1 cellular context compared by ENCODE assay signal in genomic region chr1:36771678-36772284, GRCh38.
TF ChIP-seq lines count a peak whose summit lies in the region.

No MANE protein-coding gene starts in this region.

TF ChIP-seq in HEK293, 187 proteins besides CTCF, POLR2A, EP300 and RAD21 (continued from another document):
- no peak for TF ChIP-seq ELK4 (IDR thresholded peaks at IDR 0.05; ENCODE audit: borderline replicate concordance, low read depth, low read length)
- TF ChIP-seq ZSCAN16 (tag by site-specific recombination; IDR thresholded peaks at IDR 0.05) = no peak
- peak; percentile 26; the same call in 1 of the 2 replicates for TF ChIP-seq GLIS2 (tag by site-specific recombination; IDR thresholded peaks at IDR 0.05)
- no peak for TF ChIP-seq OVOL3 (tag by site-specific recombination; IDR thresholded peaks at IDR 0.05)
- no peak for TF ChIP-seq ZNF626 (tag by site-specific recombination; IDR thresholded peaks at IDR 0.05)
